Comparison of ENCODE assay signal across 19 cellular contexts in genomic region chr3:70805044-70805732, GRCh38.
A peak's percentile ranks its signal among the peaks of the same experiment; 100 is the strongest.
DNase-seq lines count a peak whose midpoint lies in the region; ATAC-seq and TF ChIP-seq lines count a peak whose summit lies in the region.
"Had no signal": no experiment of that assay in that cellular context is flagged by ENCODE, and none has a peak within 500 bp of the region (broad histone marks: within the 10 kb centered on the region; RNA-seq: fewer than 3 reads in every experiment).

No MANE protein-coding gene starts in this region.

- DNase-seq in SK-N-SH, result no peak
- no peak for DNase-seq in chondrocyte (ENCODE audit: low spot score)
- peak; percentile 77 for DNase-seq in iris pigment epithelial cell (ENCODE audit: low read depth)
- no peak for DNase-seq in thoracic aorta (ENCODE audit: low spot score)
- DNase-seq in colonic mucosa, result no peak
- no peak for DNase-seq in activated naive CD8-positive, alpha-beta T cell treated with anti-CD3 and anti-CD28 coated beads for 36 hours
- DNase-seq: activated CD4-positive, alpha-beta T cell treated with anti-CD3 and anti-CD28 coated beads, Interleukin-2, amount 50 U/mL, for 48 hours; gastrocnemius medialis; H7; kidney; NCI-H1092 treated with DMSO at 0.1 percent for 48 hours; NCI-H446 treated with DMSO at 0.1 percent for 48 hours; spleen; upper lobe of left lung had no signal

- H3K27ac ChIP-seq in SK-N-SH (ENCODE audit: low read depth in 2 of 2, low read length in 1 of 2) (peak overlapping the region in 1 of 2 experiments; percentile 4; a peak in 1 of 4 replicates), thoracic aorta (peak overlapping the region in 1 of 2 donors; percentile 7), colonic mucosa (no peak overlapping the region)
- H3K27ac ChIP-seq: gastrocnemius medialis, spleen, upper lobe of left lung had no signal

- peaks cover 6% of the 10 kb centered on the region for H3K9me3 Mint-ChIP-seq in chondrocyte (ENCODE audit: low read depth)
- H3K9me3 Mint-ChIP-seq in activated naive CD8-positive, alpha-beta T cell treated with anti-CD3 and anti-CD28 coated beads for 36 hours, result no peaks in the 10 kb centered on the region
- H3K9me3 Mint-ChIP-seq: activated T-helper 2 cell treated with anti-CD3 and anti-CD28 coated beads, Interferon-gamma antibody, Interleukin-2, Interleukin-4, amounts not matched to agents 10 μg/mL and 5 μg/mL and 100 μg/mL, durations not matched to agents 14 hours and 24 hours and 36 hours; natural killer cell treated with Interleukin-12 subunit alpha and Interleukin-12 subunit beta and Interleukin-15 and Interleukin-18, amount 100 ng/mL, for 72 hours had no signal

- H3K4me3 ChIP-seq in SK-N-SH (ENCODE audit: low read depth in 2 of 2, low read length in 1 of 2), result no peak overlapping the region
- H3K4me3 ChIP-seq in thoracic aorta, result peak overlapping the region; percentile 45
- no peak overlapping the region for H3K4me3 ChIP-seq in colonic mucosa
- H3K4me3 ChIP-seq: gastrocnemius medialis, spleen, upper lobe of left lung had no signal

- no peak for TF ChIP-seq EP300 in SK-N-SH (IDR thresholded peaks at IDR 0.05; ENCODE audit: borderline replicate concordance in 1 of 2, low read depth in 1 of 2, low read length in 1 of 2)

- H3K36me3 Mint-ChIP-seq in chondrocyte (ENCODE audit: low read depth), result no peaks in the 10 kb centered on the region
- H3K36me3 Mint-ChIP-seq in activated naive CD8-positive, alpha-beta T cell treated with anti-CD3 and anti-CD28 coated beads for 36 hours, result no peaks in the 10 kb centered on the region
- H3K36me3 Mint-ChIP-seq: natural killer cell treated with Interleukin-12 subunit alpha and Interleukin-12 subunit beta and Interleukin-15 and Interleukin-18, amount 100 ng/mL, for 72 hours had no signal

- H3K4me1 Mint-ChIP-seq in chondrocyte (ENCODE audit: low read depth), result peaks cover 61% of the 10 kb centered on the region
- H3K4me1 Mint-ChIP-seq in activated naive CD8-positive, alpha-beta T cell treated with anti-CD3 and anti-CD28 coated beads for 36 hours, result no peaks in the 10 kb centered on the region

- peak overlapping the region; percentile 36; the same call in 1 of the 2 replicates for H3K4me2 ChIP-seq in SK-N-SH

- H3K27me3 ChIP-seq in SK-N-SH (ENCODE audit: insufficient read depth), result no peaks in the 10 kb centered on the region
- H3K27me3 ChIP-seq in thoracic aorta (replicated peaks; ENCODE audit: insufficient read depth), result no peaks in the 10 kb centered on the region
- H3K27me3 ChIP-seq in colonic mucosa, result no peaks in the 10 kb centered on the region
- H3K27me3 ChIP-seq: gastrocnemius medialis, spleen, upper lobe of left lung had no signal

- TF ChIP-seq RAD21 in SK-N-SH (IDR thresholded peaks at IDR 0.05; ENCODE audit: low read length), result no peak

- no peaks in the 10 kb centered on the region; a peak in 1 of 4 replicates for H3K4me1 ChIP-seq in SK-N-SH (ENCODE audit: control insufficient read depth in 1 of 2, insufficient read depth in 2 of 2, low read depth in 1 of 2, low read length in 1 of 2)
- peaks cover 9 to 39% of the 10 kb centered on the region in 2 donors for H3K4me1 ChIP-seq in thoracic aorta (ENCODE audit: control insufficient read depth in 1 of 2, low read depth in 2 of 2)
- no peaks in the 10 kb centered on the region for H3K4me1 ChIP-seq in colonic mucosa
- H3K4me1 ChIP-seq: gastrocnemius medialis, spleen had no signal

- no peaks in the 10 kb centered on the region for H3K79me2 ChIP-seq in SK-N-SH (ENCODE audit: insufficient read depth)

- H3K4me3 Mint-ChIP-seq in chondrocyte (ENCODE audit: unreplicated experiment), result no peak overlapping the region
- no peak overlapping the region for H3K4me3 Mint-ChIP-seq in activated naive CD8-positive, alpha-beta T cell treated with anti-CD3 and anti-CD28 coated beads for 36 hours
- H3K4me3 Mint-ChIP-seq: natural killer cell treated with Interleukin-12 subunit alpha and Interleukin-12 subunit beta and Interleukin-15 and Interleukin-18, amount 100 ng/mL, for 72 hours had no signal

- H2AFZ ChIP-seq in SK-N-SH (ENCODE audit: low read depth), result peak overlapping the region; percentile 76; the same call in 1 of the 2 replicates

- H3F3A ChIP-seq in SK-N-SH (replicated peaks; ENCODE audit: insufficient read depth), result peaks cover 3% of the 10 kb centered on the region

- no peaks in the 10 kb centered on the region for H4K20me1 ChIP-seq in SK-N-SH (ENCODE audit: insufficient read depth)

- intact Hi-C loops in colonic mucosa (cut with DNase I), result no loop called here

- no peak overlapping the region for H3K9ac ChIP-seq in SK-N-SH
- H3K9ac ChIP-seq in colonic mucosa (ENCODE audit: low read depth in 2 of 2, low read length in 2 of 2), result no peak overlapping the region

- H3K9me3 ChIP-seq in SK-N-SH (no peaks in the 10 kb centered on the region), thoracic aorta (no peaks in the 10 kb centered on the region), colonic mucosa (no peaks in the 10 kb centered on the region)
- H3K9me3 ChIP-seq: gastrocnemius medialis, spleen, upper lobe of left lung had no signal

- no peaks in the 10 kb centered on the region for H3K9me2 ChIP-seq in SK-N-SH

- H3K36me3 ChIP-seq in SK-N-SH (replicated peaks in 1 of 2; ENCODE audit: control insufficient read depth in 1 of 2, insufficient read depth in 2 of 2, low read length in 1 of 2) (no peaks in the 10 kb centered on the region), thoracic aorta (no peaks in the 10 kb centered on the region), colonic mucosa (no peaks in the 10 kb centered on the region)
- H3K36me3 ChIP-seq: gastrocnemius medialis, spleen, upper lobe of left lung had no signal

- CTCF ChIA-PET in SK-N-SH (lab: Yijun Ruan, JAX), result no interaction called here

- no peak for TF ChIP-seq CTCF in SK-N-SH (IDR thresholded peaks at IDR 0.05)
- TF ChIP-seq CTCF in chondrocyte (IDR thresholded peaks at IDR 0.05), result peak; percentile 38
- TF ChIP-seq CTCF in thoracic aorta (IDR thresholded peaks at IDR 0.05), result no peak
- no peak for TF ChIP-seq CTCF in colonic mucosa (IDR thresholded peaks at IDR 0.05)

- peak overlapping the region; percentile 74 for H3K27ac Mint-ChIP-seq in chondrocyte (ENCODE audit: unreplicated experiment)
- no peak overlapping the region for H3K27ac Mint-ChIP-seq in activated naive CD8-positive, alpha-beta T cell treated with anti-CD3 and anti-CD28 coated beads for 36 hours
- H3K27ac Mint-ChIP-seq: activated T-helper 2 cell treated with anti-CD3 and anti-CD28 coated beads, Interferon-gamma antibody, Interleukin-2, Interleukin-4, amounts not matched to agents 10 μg/mL and 5 μg/mL and 100 μg/mL, durations not matched to agents 14 hours and 24 hours and 36 hours; natural killer cell treated with Interleukin-12 subunit alpha and Interleukin-12 subunit beta and Interleukin-15 and Interleukin-18, amount 100 ng/mL, for 72 hours had no signal

- 61% methylated on average over 5 of the region's 5 CpGs for WGBS in SK-N-SH (ENCODE audit: low lambda C conversion rate)

- no peak for ATAC-seq in SK-N-SH treated with all-trans-retinoic acid at 6 μM for 48 hours
- no peak for ATAC-seq in thoracic aorta (ENCODE audit: insufficient number of reproducible peaks, low FRiP score, low read depth)
- ATAC-seq in esophagus mucosa, result no peak
- ATAC-seq: natural killer cell treated with Interleukin-12 subunit alpha and Interleukin-12 subunit beta and Interleukin-15 and Interleukin-18, amount 100 ng/mL, for 72 hours; Panc1 had no signal

- no peaks in the 10 kb centered on the region for H3K27me3 Mint-ChIP-seq in chondrocyte (ENCODE audit: low read depth)
- peaks cover 24% of the 10 kb centered on the region for H3K27me3 Mint-ChIP-seq in activated naive CD8-positive, alpha-beta T cell treated with anti-CD3 and anti-CD28 coated beads for 36 hours

- POLR2A ChIA-PET in SK-N-SH (lab: Yijun Ruan, JAX), result no interaction called here

TF ChIP-seq in SK-N-SH, 30 proteins besides CTCF, POLR2A, EP300 and RAD21 (continues in another document):
- TF ChIP-seq FOXJ3 (CRISPR knock-in tag; IDR thresholded peaks at IDR 0.05) (no peak), SMC3 (IDR thresholded peaks at IDR 0.05; ENCODE audit: low read depth, low read length) (no peak), MEF2A (IDR thresholded peaks at IDR 0.05; ENCODE audit: borderline replicate concordance, low read depth) (no peak), USF1 (IDR thresholded peaks at IDR 0.05; ENCODE audit: borderline replicate concordance, low read depth) (no peak), TCF12 (IDR thresholded peaks at IDR 0.05) (no peak), EZH2phosphoT487 (IDR thresholded peaks at IDR 0.05; ENCODE audit: borderline replicate concordance, low read depth) (no peak), YY1 (IDR thresholded peaks at IDR 0.05; ENCODE audit: low read depth) (no peak), RCOR1 (IDR thresholded peaks at IDR 0.05; ENCODE audit: low read length) (no peak), TAF1 (IDR thresholded peaks at IDR 0.05; ENCODE audit: borderline replicate concordance, low read depth, low read length) (no peak)

TF ChIP-seq in SK-N-SH treated with all-trans-retinoic acid at 6 μM for 48 hours, 23 proteins besides CTCF, POLR2A, EP300 and RAD21 (continues in another document):
- TF ChIP-seq SNAI2 (CRISPR knock-in tag; IDR thresholded peaks at IDR 0.05), result no peak
- no peak for TF ChIP-seq TCF4 (CRISPR knock-in tag; IDR thresholded peaks at IDR 0.05; ENCODE audit: borderline replicate concordance)
- no peak for TF ChIP-seq ISL1 (CRISPR knock-in tag; IDR thresholded peaks at IDR 0.05)
- no peak for TF ChIP-seq ESRRG (CRISPR knock-in tag; IDR thresholded peaks at IDR 0.05)
- no peak for TF ChIP-seq CREB5 (CRISPR knock-in tag; IDR thresholded peaks at IDR 0.05; ENCODE audit: low read depth)
- no peak for TF ChIP-seq ZFP3 (CRISPR knock-in tag; IDR thresholded peaks at IDR 0.05)
